In the genomic region with DNA sequence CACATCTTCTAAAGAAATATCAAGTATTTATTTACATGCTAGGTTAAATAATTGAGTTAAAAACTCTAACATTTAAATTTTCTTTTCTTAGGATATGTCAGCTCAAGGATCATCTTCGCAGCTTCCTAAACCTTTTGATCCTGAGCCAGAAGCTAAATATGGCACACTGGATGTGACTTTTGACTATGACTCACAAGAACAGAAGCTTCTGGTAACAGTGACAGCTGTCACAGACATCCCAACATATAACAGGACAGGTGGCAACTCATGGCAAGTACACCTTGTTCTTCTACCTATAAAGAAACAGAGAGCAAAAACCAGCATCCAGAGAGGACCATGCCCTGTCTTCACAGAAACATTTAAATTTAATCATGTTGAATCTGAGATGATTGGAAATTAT, we compare ENCODE assay signal across 14 cellular contexts.
"Had no signal": no experiment of that assay in that cellular context is flagged by ENCODE, and none has a peak within 500 bp of the region (broad histone marks: within the 10 kb centered on the region; RNA-seq: fewer than 3 reads in every experiment).

No MANE protein-coding gene starts in this region.

- ATAC-seq: activated T-helper 17 cell treated with anti-CD3 and anti-CD28 coated beads, Interleukin-2, amount 50 U/mL, for 72 hours; natural killer cell; sciatic nerve had no signal

- DNase-seq: activated B cell treated with CpG ODN at 0.5 μM for 24 hours; activated CD4-positive, alpha-beta T cell treated with anti-CD3 and anti-CD28 coated beads, Interleukin-2, amount 50 U/mL, for 1 hour; activated naive CD4-positive, alpha-beta T cell treated with anti-CD3 and anti-CD28 coated beads, Interleukin-2, amount 10 ng/mL, durations not matched to agents 7 days and 5 days; activated T-cell treated with anti-CD3 and anti-CD28 coated beads for 4 hours; dermis blood vessel endothelial cell; immature natural killer cell; natural killer cell; occipital lobe; stimulated activated CD4-positive, alpha-beta T cell treated with anti-CD3 and anti-CD28 coated beads, Interleukin-2, amount 100 ng/mL, for 24 hours; stimulated activated naive CD4-positive, alpha-beta T cell; T-helper 2 cell; trophoblast cell had no signal
